12 cellular contexts compared by ENCODE assay signal in the genomic region with DNA sequence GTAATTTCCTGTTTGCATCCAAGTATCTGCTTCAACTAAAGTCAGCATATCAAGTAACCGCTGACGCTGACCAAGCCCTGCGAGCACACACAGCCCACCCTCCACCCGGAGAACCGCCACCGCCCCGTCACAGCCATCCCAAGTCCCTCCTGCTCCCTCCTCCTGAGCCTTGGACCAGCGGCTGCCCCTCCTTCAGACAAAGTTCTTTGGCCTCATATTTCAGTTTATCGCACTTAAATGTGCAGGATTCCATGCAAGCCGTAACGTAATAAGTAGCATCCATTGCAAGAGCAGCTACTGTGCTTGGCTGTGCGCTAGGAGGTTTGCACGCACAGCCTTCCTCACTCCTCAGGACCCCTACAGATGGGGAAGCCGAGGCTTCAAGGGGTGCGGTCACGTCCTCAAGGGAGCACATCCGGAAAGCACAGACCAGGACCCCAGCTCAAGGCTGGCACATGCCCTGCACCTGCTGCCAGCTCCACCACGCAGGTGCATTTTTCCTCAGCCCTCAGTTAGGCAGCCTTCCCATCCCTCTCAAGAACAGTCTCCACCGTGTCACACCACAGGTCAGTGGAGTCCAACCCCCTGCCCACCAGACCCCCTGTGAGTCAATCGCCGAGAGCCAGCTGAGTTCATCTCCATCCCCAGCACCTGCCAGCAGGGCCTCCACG. TPM values are rescaled to one million over a fixed set of nuclear protein-coding genes. Genes with fewer than 3 reads are reported as not detected.
DNase-seq lines count a peak whose midpoint lies in the region; ATAC-seq and TF ChIP-seq lines count a peak whose summit lies in the region.
"Had no signal": no experiment of that assay in that cellular context is flagged by ENCODE, and none has a peak within 500 bp of the region (broad histone marks: within the 10 kb centered on the region; RNA-seq: fewer than 3 reads in every experiment).

No MANE protein-coding gene starts in this region.

- no peaks in the 10 kb centered on the region for H3K27me3 ChIP-seq in breast epithelium
- H3K27me3 ChIP-seq in thoracic aorta (replicated peaks; ENCODE audit: insufficient read depth) = no peaks in the 10 kb centered on the region
- H3K27me3 ChIP-seq: body of pancreas, esophagus muscularis mucosa had no signal

- intact Hi-C loops in activated CD8-positive, alpha-beta T cell treated with anti-CD3 and anti-CD28 coated beads for 36 hours (cut with micrococcal nuclease) = no loop called here
- intact Hi-C loops in breast epithelium (cut with DNase I; ENCODE audit: low total_unique reads) = no loop called here

- no peak for TF ChIP-seq CTCF in activated CD8-positive, alpha-beta T cell treated with anti-CD3 and anti-CD28 coated beads for 36 hours (IDR thresholded peaks at IDR 0.05)
- no peak for TF ChIP-seq CTCF in breast epithelium (IDR thresholded peaks at IDR 0.05)
- TF ChIP-seq CTCF in thoracic aorta (IDR thresholded peaks at IDR 0.05) = no peak

- POLR2A ChIA-PET in activated CD8-positive, alpha-beta T cell treated with anti-CD3 and anti-CD28 coated beads, Interleukin-2, amount 10 ng/mL, durations not matched to agents 7 days and 5 days (lab: Charles Lee) = no interaction called here
- POLR2A ChIA-PET in activated CD8-positive, alpha-beta T cell treated with anti-CD3 and anti-CD28 coated beads for 36 hours (lab: Charles Lee) = no interaction called here

- peaks cover 3 to 6% of the 10 kb centered on the region in 2 donors for H3K4me1 ChIP-seq in breast epithelium
- peaks cover 31 to 63% of the 10 kb centered on the region in 2 donors for H3K4me1 ChIP-seq in thoracic aorta (ENCODE audit: control insufficient read depth in 1 of 2, low read depth in 2 of 2)

- TF ChIP-seq POLR2A in breast epithelium (IDR thresholded peaks at IDR 0.05) = no peak

- no peaks in the 10 kb centered on the region for H3K36me3 Mint-ChIP-seq in activated CD8-positive, alpha-beta T cell treated with anti-CD3 and anti-CD28 coated beads, Interleukin-2, amount 10 ng/mL, durations not matched to agents 7 days and 5 days (ENCODE audit: low read depth)
- H3K36me3 Mint-ChIP-seq in activated CD8-positive, alpha-beta T cell treated with anti-CD3 and anti-CD28 coated beads for 36 hours (ENCODE audit: low read depth) = no peaks in the 10 kb centered on the region

- H3K9me3 ChIP-seq in breast epithelium = no peaks in the 10 kb centered on the region
- H3K9me3 ChIP-seq in thoracic aorta = no peaks in the 10 kb centered on the region
- H3K9me3 ChIP-seq: body of pancreas, esophagus muscularis mucosa had no signal

- H3K27ac ChIP-seq in breast epithelium = no peak overlapping the region
- H3K27ac ChIP-seq in thoracic aorta = peak overlapping the region in 1 of 2 donors; percentile 12
- H3K27ac ChIP-seq: body of pancreas had no signal

- H3K4me3 ChIP-seq in breast epithelium (no peak overlapping the region), thoracic aorta (peak overlapping the region; percentile 27)
- H3K4me3 ChIP-seq: body of pancreas, esophagus muscularis mucosa had no signal

- H3K4me3 Mint-ChIP-seq in activated CD8-positive, alpha-beta T cell treated with anti-CD3 and anti-CD28 coated beads, Interleukin-2, amount 10 ng/mL, durations not matched to agents 7 days and 5 days = no peak overlapping the region
- no peak overlapping the region for H3K4me3 Mint-ChIP-seq in activated CD8-positive, alpha-beta T cell treated with anti-CD3 and anti-CD28 coated beads for 36 hours

- CTCF ChIA-PET in activated CD8-positive, alpha-beta T cell treated with anti-CD3 and anti-CD28 coated beads, Interleukin-2, amount 10 ng/mL, durations not matched to agents 7 days and 5 days (lab: Charles Lee) = no interaction called here
- CTCF ChIA-PET in activated CD8-positive, alpha-beta T cell treated with anti-CD3 and anti-CD28 coated beads for 36 hours (lab: Charles Lee) = no interaction called here

- H3K27ac Mint-ChIP-seq in activated CD8-positive, alpha-beta T cell treated with anti-CD3 and anti-CD28 coated beads, Interleukin-2, amount 10 ng/mL, durations not matched to agents 7 days and 5 days = no peak overlapping the region
- H3K27ac Mint-ChIP-seq in activated CD8-positive, alpha-beta T cell treated with anti-CD3 and anti-CD28 coated beads for 36 hours = no peak overlapping the region

- ATAC-seq in activated CD8-positive, alpha-beta T cell treated with anti-CD3 and anti-CD28 coated beads, Interleukin-2, amount 10 ng/mL, durations not matched to agents 7 days and 5 days = no peak
- no peak for ATAC-seq in activated CD8-positive, alpha-beta T cell treated with anti-CD3 and anti-CD28 coated beads for 36 hours
- ATAC-seq in thoracic aorta (ENCODE audit: insufficient number of reproducible peaks, low FRiP score, low read depth) = no peak
- ATAC-seq: activated CD4-positive, CD25-positive, alpha-beta regulatory T cell treated with anti-CD3 and anti-CD28 coated beads, Interleukin-2, amount 50 U/mL, for 24 hours; body of pancreas had no signal

- H3K36me3 ChIP-seq in breast epithelium = no peaks in the 10 kb centered on the region
- H3K36me3 ChIP-seq in thoracic aorta = no peaks in the 10 kb centered on the region
- H3K36me3 ChIP-seq: esophagus muscularis mucosa had no signal

- no peaks in the 10 kb centered on the region for H3K9me3 Mint-ChIP-seq in activated CD8-positive, alpha-beta T cell treated with anti-CD3 and anti-CD28 coated beads, Interleukin-2, amount 10 ng/mL, durations not matched to agents 7 days and 5 days (ENCODE audit: insufficient read depth)
- H3K9me3 Mint-ChIP-seq in activated CD8-positive, alpha-beta T cell treated with anti-CD3 and anti-CD28 coated beads for 36 hours = no peaks in the 10 kb centered on the region

- no peaks in the 10 kb centered on the region for H3K27me3 Mint-ChIP-seq in activated CD8-positive, alpha-beta T cell treated with anti-CD3 and anti-CD28 coated beads, Interleukin-2, amount 10 ng/mL, durations not matched to agents 7 days and 5 days (ENCODE audit: low read depth)
- H3K27me3 Mint-ChIP-seq in activated CD8-positive, alpha-beta T cell treated with anti-CD3 and anti-CD28 coated beads for 36 hours = no peaks in the 10 kb centered on the region

- peak; percentile 7 for DNase-seq in activated CD8-positive, alpha-beta T cell treated with anti-CD3 and anti-CD28 coated beads, Interleukin-2, amount 10 ng/mL, durations not matched to agents 7 days and 5 days
- no peak for DNase-seq in activated CD8-positive, alpha-beta T cell treated with anti-CD3 and anti-CD28 coated beads for 36 hours
- DNase-seq in breast epithelium (ENCODE audit: low spot score in 2 of 2) (peak; percentile 10 to 45), islet precursor cell (peak; percentile 46), thoracic aorta (ENCODE audit: low spot score) (no peak), SK-N-DZ (ENCODE audit: low spot score) (no peak), LoVo (ENCODE audit: low spot score) (no peak)
- DNase-seq in stimulated activated CD4-positive, alpha-beta T cell treated with anti-CD3 and anti-CD28 coated beads, Interleukin-2, amount 100 ng/mL, for 48 hours = no peak
- DNase-seq: body of pancreas, NCI-H69 had no signal

- no peaks in the 10 kb centered on the region for H3K4me1 Mint-ChIP-seq in activated CD8-positive, alpha-beta T cell treated with anti-CD3 and anti-CD28 coated beads, Interleukin-2, amount 10 ng/mL, durations not matched to agents 7 days and 5 days (ENCODE audit: low read depth)
- H3K4me1 Mint-ChIP-seq in activated CD8-positive, alpha-beta T cell treated with anti-CD3 and anti-CD28 coated beads for 36 hours (ENCODE audit: low read depth) = no peaks in the 10 kb centered on the region

RNA-seq across cellular contexts. Expression of gene PXDN, which starts 17.1 kb away (rescaled TPM):
- under 1 TPM; 0.26 to 0.92 TPM for total RNA-seq in activated CD8-positive, alpha-beta T cell treated with anti-CD3 and anti-CD28 coated beads, Interleukin-2, amount 10 ng/mL, durations not matched to agents 7 days and 5 days
- total RNA-seq in activated CD8-positive, alpha-beta T cell treated with anti-CD3 and anti-CD28 coated beads for 36 hours = under 1 TPM; 0.58 to 0.83 TPM
- total RNA-seq in breast epithelium (100 to 1,000 TPM in 1 of 3 donors, 10 to 100 TPM in 2; 42.4 to 108 (median 64.2) TPM), thoracic aorta (100 to 1,000 TPM in 1 of 2 donors, 10 to 100 TPM in 1; 97.5 to 114 TPM)
- 29.4 and 37.6 TPM in 2 replicates for polyA plus RNA-seq in SK-N-DZ (2014; cell fraction: cytosol; rRNA removed)
- polyA plus RNA-seq in SK-N-DZ (2014; cell fraction: nucleus; rRNA removed) = 65.5 and 125 TPM in 2 replicates

Comparison
In these comparisons a context has a peak if more than half of its experiments do, and no peak if none do; other contexts are left out.
1. DNase-seq: peak in activated CD8-positive, alpha-beta T cell treated with anti-CD3 and anti-CD28 coated beads, Interleukin-2, amount 10 ng/mL, durations not matched to agents 7 days and 5 days (single experiment), breast epithelium (2 of 2) and islet precursor cell (single experiment); none in activated CD8-positive, alpha-beta T cell treated with anti-CD3 and anti-CD28 coated beads for 36 hours (single experiment), thoracic aorta (single experiment), stimulated activated CD4-positive, alpha-beta T cell treated with anti-CD3 and anti-CD28 coated beads, Interleukin-2, amount 100 ng/mL, for 48 hours (0 of 2), SK-N-DZ (single experiment) and LoVo (single experiment).
2. RNA of gene PXDN, which starts 17.1 kb away (total RNA-seq): 97.5 to 114 TPM in thoracic aorta and 42.4 to 108 TPM in breast epithelium; 0.26 to 0.92 TPM in activated CD8-positive, alpha-beta T cell treated with anti-CD3 and anti-CD28 coated beads, Interleukin-2, amount 10 ng/mL, durations not matched to agents 7 days and 5 days and 0.58 to 0.83 TPM in activated CD8-positive, alpha-beta T cell treated with anti-CD3 and anti-CD28 coated beads for 36 hours; every median in the first group is over 10 times any median in the second.